Comparison of ENCODE assay signal across 10 cellular contexts in the genomic region with DNA sequence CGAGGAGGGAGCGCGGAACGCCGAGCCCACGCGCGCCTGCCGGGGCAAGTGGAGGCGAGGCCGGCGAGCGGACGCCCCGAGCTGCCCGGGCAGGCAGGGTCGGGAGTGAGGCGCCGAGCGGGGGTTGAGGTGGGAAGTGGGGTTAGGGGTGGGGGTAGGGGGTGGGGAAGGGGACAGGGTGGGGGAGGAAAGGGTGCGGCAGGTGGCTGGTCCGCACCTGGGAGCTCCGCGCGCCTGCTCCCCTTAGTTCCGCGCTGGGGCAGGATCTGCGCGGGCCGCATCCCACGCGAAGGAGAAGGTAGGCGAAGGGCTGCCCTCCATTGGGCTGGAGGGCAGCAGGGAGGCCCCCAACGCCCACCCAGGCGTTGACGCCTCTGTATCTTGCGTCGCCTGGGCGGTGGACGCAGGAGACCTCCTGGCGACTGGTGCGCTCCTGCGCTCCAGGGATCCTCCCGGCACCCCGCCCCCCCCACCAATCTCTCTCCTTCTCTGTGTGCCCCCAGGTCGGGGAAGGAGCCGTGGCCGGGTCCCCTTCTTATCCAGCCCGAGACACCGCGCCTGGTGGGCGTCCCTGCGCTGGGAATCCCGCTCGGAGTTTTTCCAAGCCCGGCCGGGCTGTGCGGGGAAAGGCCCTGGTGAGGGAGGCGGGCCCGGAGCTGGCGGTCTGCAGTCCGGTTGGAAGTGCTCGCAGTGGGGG. TPM values are rescaled to one million over a fixed set of nuclear protein-coding genes. Genes with fewer than 3 reads are reported as not detected.
A peak's percentile ranks its signal among the peaks of the same experiment; 100 is the strongest.
DNase-seq lines count a peak whose midpoint lies in the region; ATAC-seq, FAIRE-seq and TF ChIP-seq lines count a peak whose summit lies in the region.
"Had no signal": no experiment of that assay in that cellular context is flagged by ENCODE, and none has a peak within 500 bp of the region (broad histone marks: within the 10 kb centered on the region; RNA-seq: fewer than 3 reads in every experiment).

No MANE protein-coding gene starts in this region.

- no peaks in the 10 kb centered on the region for H3K36me3 Mint-ChIP-seq in activated CD4-positive, alpha-beta T cell treated with anti-CD3 and anti-CD28 coated beads, Interleukin-2, amount 10 ng/mL, durations not matched to agents 7 days and 5 days (ENCODE audit: low read depth)
- H3K36me3 Mint-ChIP-seq in activated naive CD8-positive, alpha-beta T cell: no peaks in the 10 kb centered on the region

- H3K79me2 ChIP-seq in HepG2 (ENCODE audit: insufficient read depth, low read length): no peaks in the 10 kb centered on the region

- BruUV-seq in HepG2 (replicated peaks; lab: Mats Ljungman, UMichigan): no TSS peak

- H3K27me3 Mint-ChIP-seq in activated CD4-positive, alpha-beta T cell treated with anti-CD3 and anti-CD28 coated beads, Interleukin-2, amount 10 ng/mL, durations not matched to agents 7 days and 5 days: peaks cover 60% of the 10 kb centered on the region
- peaks cover 7% of the 10 kb centered on the region for H3K27me3 Mint-ChIP-seq in activated naive CD8-positive, alpha-beta T cell

- H3K4me1 ChIP-seq in HepG2 (ENCODE audit: insufficient read depth, low read length) (peaks cover 28% of the 10 kb centered on the region), tibial artery (peaks cover 0 to 53% (median 52%) of the 10 kb centered on the region in 4 donors), gastroesophageal sphincter (peaks cover 0 to 58% (median 45%) of the 10 kb centered on the region in 3 donors)

- CTCF ChIA-PET in activated CD4-positive, alpha-beta T cell treated with anti-CD3 and anti-CD28 coated beads, Interleukin-2, amount 10 ng/mL, durations not matched to agents 7 days and 5 days (lab: Charles Lee): interaction anchor here (1.6 to 3.4 kb wide), 3 partner anchors 9 to 235 kb away, joined by 3 to 12 read pairs (median 10); no protein-coding TSS in a partner anchor
- CTCF ChIA-PET in HepG2 (lab: Yijun Ruan, JAX; ENCODE audit: low intra/inter-chr PET ratio, low total read pairs): no interaction called here

- peak overlapping the region; percentile 13 to 57 (median 36); a peak in 2 of 6 replicates for H3K4me3 ChIP-seq in HepG2 (replicated peaks in 1 of 3; ENCODE audit: insufficient read depth in 1 of 3, low read depth in 2 of 3, low read length in 3 of 3)
- peak overlapping the region; percentile 15 to 45 for H3K4me3 ChIP-seq in tibial artery
- H3K4me3 ChIP-seq in gastroesophageal sphincter: peak overlapping the region in 1 of 2 donors; percentile 47
- H3K4me3 ChIP-seq: SJSA1 had no signal

- no peaks in the 10 kb centered on the region for H3K36me3 ChIP-seq in HepG2 (replicated peaks in 1 of 2; ENCODE audit: control insufficient read depth in 1 of 2, insufficient read depth in 2 of 2, low read length in 2 of 2)
- no peaks in the 10 kb centered on the region for H3K36me3 ChIP-seq in tibial artery
- H3K36me3 ChIP-seq in gastroesophageal sphincter: no peaks in the 10 kb centered on the region
- H3K36me3 ChIP-seq: SJSA1 had no signal

- FAIRE-seq in HepG2 (lab: Jason Lieb, UNC): no peak

- no peaks in the 10 kb centered on the region for H3K9me3 ChIP-seq in HepG2 (ENCODE audit: low read length)
- H3K9me3 ChIP-seq in tibial artery: no peaks in the 10 kb centered on the region
- H3K9me3 ChIP-seq in gastroesophageal sphincter: no peaks in the 10 kb centered on the region

- TF ChIP-seq CTCF in HepG2 (CRISPR knock-in tag; IDR thresholded peaks at IDR 0.05): no peak
- no peak for TF ChIP-seq CTCF in tibial artery (IDR thresholded peaks at IDR 0.05)
- no peak for TF ChIP-seq CTCF in gastroesophageal sphincter (IDR thresholded peaks at IDR 0.05)

- no peak overlapping the region for H2AFZ ChIP-seq in HepG2 (ENCODE audit: low read length)

- DNase-seq in activated CD4-positive, alpha-beta T cell treated with anti-CD3 and anti-CD28 coated beads, Interleukin-2, amount 10 ng/mL, durations not matched to agents 7 days and 5 days: no peak
- no peak for DNase-seq in activated CD4-positive, alpha-beta T cell treated with anti-CD3 and anti-CD28 coated beads, Interleukin-2, amount 50 U/mL, for 1 hour
- DNase-seq in HepG2 (ENCODE audit: low spot score): no peak
- DNase-seq in tibial artery: no peak
- no peak for DNase-seq in globus pallidus (ENCODE audit: low spot score)
- DNase-seq in hepatic stellate cell (ENCODE audit: low spot score): no peak

- H3K9me3 Mint-ChIP-seq in activated CD4-positive, alpha-beta T cell treated with anti-CD3 and anti-CD28 coated beads, Interleukin-2, amount 10 ng/mL, durations not matched to agents 7 days and 5 days: no peaks in the 10 kb centered on the region
- no peaks in the 10 kb centered on the region for H3K9me3 Mint-ChIP-seq in activated naive CD8-positive, alpha-beta T cell (ENCODE audit: low read depth)

- H3K4me1 Mint-ChIP-seq in activated CD4-positive, alpha-beta T cell treated with anti-CD3 and anti-CD28 coated beads, Interleukin-2, amount 10 ng/mL, durations not matched to agents 7 days and 5 days: peaks cover 41% of the 10 kb centered on the region
- peaks cover 14% of the 10 kb centered on the region for H3K4me1 Mint-ChIP-seq in activated naive CD8-positive, alpha-beta T cell (ENCODE audit: low read depth)

- POLR2A ChIA-PET in activated CD4-positive, alpha-beta T cell treated with anti-CD3 and anti-CD28 coated beads, Interleukin-2, amount 10 ng/mL, durations not matched to agents 7 days and 5 days (lab: Charles Lee): no interaction called here
- POLR2A ChIA-PET in HepG2 (lab: Yijun Ruan, JAX): no interaction called here

- H3K4me3 Mint-ChIP-seq in activated CD4-positive, alpha-beta T cell treated with anti-CD3 and anti-CD28 coated beads, Interleukin-2, amount 10 ng/mL, durations not matched to agents 7 days and 5 days: peak overlapping the region; percentile 16
- H3K4me3 Mint-ChIP-seq in activated naive CD8-positive, alpha-beta T cell: peak overlapping the region; percentile 72

- TF ChIP-seq EP300 in HepG2 (IDR thresholded peaks at IDR 0.05; ENCODE audit: low read depth in 2 of 2, low read length in 2 of 2) (no peak), HepG2 (CRISPR knock-in tag; IDR thresholded peaks at IDR 0.05; ENCODE audit: borderline replicate concordance) (no peak), gastroesophageal sphincter (IDR thresholded peaks at IDR 0.05) (no peak)

- H3K4me2 ChIP-seq in HepG2 (ENCODE audit: low read depth, low read length): peak overlapping the region; percentile 64

- no peaks in the 10 kb centered on the region; the same call in none of the 2 replicates for H4K20me1 ChIP-seq in HepG2 (ENCODE audit: insufficient read depth, low read length)

- TF ChIP-seq RAD21 in HepG2 (CRISPR knock-in tag; IDR thresholded peaks at IDR 0.05): no peak

- H3K27ac Mint-ChIP-seq in activated CD4-positive, alpha-beta T cell treated with anti-CD3 and anti-CD28 coated beads, Interleukin-2, amount 10 ng/mL, durations not matched to agents 7 days and 5 days: no peak overlapping the region
- H3K27ac Mint-ChIP-seq in activated naive CD8-positive, alpha-beta T cell: no peak overlapping the region

- H3K27ac ChIP-seq in HepG2 (ENCODE audit: extremely low read length, insufficient read depth, low read length) (no peak overlapping the region), tibial artery (no peak overlapping the region), gastroesophageal sphincter (no peak overlapping the region)
- H3K27ac ChIP-seq: C4-2B, SJSA1 had no signal

- H3K27me3 ChIP-seq in HepG2 (ENCODE audit: control insufficient read depth in 1 of 2, insufficient read depth in 2 of 2, low read length in 2 of 2): peaks cover 24 to 61% of the 10 kb centered on the region in 2 experiments
- H3K27me3 ChIP-seq in tibial artery: peaks cover 0 to 64% of the 10 kb centered on the region in 2 donors
- H3K27me3 ChIP-seq in gastroesophageal sphincter: peaks cover 77% of the 10 kb centered on the region

- TF ChIP-seq POLR2A in HepG2 (IDR thresholded peaks at IDR 0.05; ENCODE audit: insufficient read depth in 1 of 2, low read depth in 2 of 2, low read length in 2 of 2) (no peak), gastroesophageal sphincter (IDR thresholded peaks at IDR 0.05) (no peak)

- in situ Hi-C loops in HepG2 (cut with HindIII; ENCODE audit: extremely low pct_ligation_motif_present, low pct_unique_long_range_greater_than_20kb): no loop called here

- ATAC-seq in HepG2 (peak; percentile 21), gastroesophageal sphincter (no peak)

- intact Hi-C loops in HepG2 (cut with micrococcal nuclease; ENCODE audit: unreplicated experiment) (no loop called here), tibial artery (cut with DNase I; ENCODE audit: low total_unique reads) (no loop called here)

- 15% methylated on average over 40 of the region's 63 CpGs for WGBS in HepG2 (ENCODE audit: low lambda C conversion rate)
- 0% methylated on average over 4 of the region's 63 CpGs; no CpG with 5 or more reads in 1 of the 2 donors for WGBS in gastroesophageal sphincter (ENCODE audit: low coverage in 1 of 2), 2 donors

- H3K9ac ChIP-seq in HepG2 (ENCODE audit: insufficient read depth, low read depth, low read length): no peak overlapping the region

RNA-seq across cellular contexts. Expression of a gene that starts 51.3 kb away (rescaled TPM):
- 10 to 100 TPM; 72.5 to 82.3 TPM for total RNA-seq in activated CD4-positive, alpha-beta T cell treated with anti-CD3 and anti-CD28 coated beads, Interleukin-2, amount 10 ng/mL, durations not matched to agents 7 days and 5 days
- total RNA-seq in HepG2 (2016; rRNA removed; fragmentation: Illumina TruSeq; extraction: Trizol) (86.9 and 99.9 TPM in 2 replicates), gastroesophageal sphincter (10 to 100 TPM; 54.9 to 76.5 (median 59.6) TPM)
- 152 and 160 TPM in 2 replicates for total RNA-seq in HepG2 (2016; cell fraction: cytosol; rRNA removed; fragmentation: Illumina TruSeq; extraction: Trizol; ENCODE audit: low read depth)
- total RNA-seq in HepG2 (2016; cell fraction: insoluble cytoplasmic fraction; rRNA removed; fragmentation: Illumina TruSeq; extraction: Trizol): 81.8 and 92.5 TPM in 2 replicates
- 189 and 196 TPM in 2 replicates for total RNA-seq in HepG2 (2016; cell fraction: membrane; rRNA removed; fragmentation: Illumina TruSeq; extraction: Trizol)
- 37.7 and 40.8 TPM in 2 replicates for total RNA-seq in HepG2 (2016; cell fraction: nucleus; rRNA removed; fragmentation: Illumina TruSeq; extraction: Trizol)
- polyA plus RNA-seq in HepG2 (2011; rRNA removed): 66.7 and 90.2 TPM in 2 replicates
- 51.3 and 62.4 TPM in 2 replicates for polyA plus RNA-seq in HepG2 (2011; cell fraction: cytosol; rRNA removed)
- 58.4 and 64.2 TPM in 2 replicates for polyA plus RNA-seq in HepG2 (2011; cell fraction: nucleus; rRNA removed)
- 53.5 and 72.8 TPM in 2 replicates for polyA plus RNA-seq in HepG2 (2012)
- 179 and 214 TPM in 2 replicates for polyA plus RNA-seq in HepG2 (2016; cell fraction: cytosol; fragmentation: Illumina TruSeq; extraction: Trizol; ENCODE audit: low read depth)
- 114 TPM in 2 replicates for polyA plus RNA-seq in HepG2 (2016; cell fraction: insoluble cytoplasmic fraction; fragmentation: Illumina TruSeq; extraction: Trizol; ENCODE audit: low read depth)
- 217 and 242 TPM in 2 replicates for polyA plus RNA-seq in HepG2 (2016; cell fraction: membrane; fragmentation: Illumina TruSeq; extraction: Trizol; ENCODE audit: low read depth)
- polyA plus RNA-seq in HepG2 (2016; cell fraction: nucleus; fragmentation: Illumina TruSeq; extraction: Trizol; ENCODE audit: insufficient read depth, low read depth): 90.4 and 92.9 TPM in 2 replicates
- polyA minus RNA-seq in HepG2 (2011; rRNA and poly(A)+ RNA removed; ENCODE audit: low replicate concordance): 28.1 and 28.3 TPM in 2 replicates
- polyA minus RNA-seq in HepG2 (2011; cell fraction: cytosol; rRNA and poly(A)+ RNA removed): 24.0 and 24.3 TPM in 2 replicates
- polyA minus RNA-seq in HepG2 (2011; cell fraction: nucleus; rRNA and poly(A)+ RNA removed): 21.6 and 25.6 TPM in 2 replicates
